In genomic region chr19:44806271-44806670, GRCh38 we compare ENCODE assay signal across 1 cellular context.
TF ChIP-seq lines count a peak whose summit lies in the region.

No MANE protein-coding gene starts in this region.

TF ChIP-seq in GM12891, 5 proteins besides CTCF, POLR2A, EP300 and RAD21:
- no peak for TF ChIP-seq TAF1 (IDR thresholded peaks at IDR 0.05; ENCODE audit: low read depth, low read length)
- no peak for TF ChIP-seq PAX5 (IDR thresholded peaks at IDR 0.05; ENCODE audit: insufficient read depth, low read length, severe bottlenecking)
- no peak for TF ChIP-seq POLR2AphosphoS5 (IDR thresholded peaks at IDR 0.05; ENCODE audit: low read depth, low read length)
- no peak for TF ChIP-seq SPI1 (IDR thresholded peaks at IDR 0.05; ENCODE audit: low read depth, low read length)
- no peak for TF ChIP-seq POU2F2 (IDR thresholded peaks at IDR 0.05; ENCODE audit: low read depth, low read length)
